ENCODE assay signal across 1 cellular context in genomic region chr14:23070262-23071129, GRCh38.
TF ChIP-seq lines count a peak whose summit lies in the region.

No MANE protein-coding gene starts in this region.

TF ChIP-seq in HEK293, 187 proteins besides CTCF, POLR2A, EP300 and RAD21 (continued from another document and continues in another):
- TF ChIP-seq ZNF398 (tag by site-specific recombination; IDR thresholded peaks at IDR 0.05) (peak; percentile 30; the same call in 1 of the 2 replicates), ZFHX2 (tag by site-specific recombination; conservative IDR thresholded peaks at IDR 0.05) (peak; percentile 54), ZNF501 (tag by site-specific recombination; IDR thresholded peaks at IDR 0.05) (no peak), ZNF18 (tag by site-specific recombination; IDR thresholded peaks at IDR 0.05) (no peak), REST (tag by site-specific recombination; IDR thresholded peaks at IDR 0.05) (no peak), HIC1 (tag by site-specific recombination; IDR thresholded peaks at IDR 0.05) (no peak), HOXA7 (CRISPR knock-in tag; IDR thresholded peaks at IDR 0.05; ENCODE audit: borderline replicate concordance) (no peak), ZBTB8A (tag by site-specific recombination; IDR thresholded peaks at IDR 0.05) (no peak), SALL2 (tag by site-specific recombination; IDR thresholded peaks at IDR 0.05; ENCODE audit: borderline replicate concordance) (no peak), KLF10 (tag by site-specific recombination; IDR thresholded peaks at IDR 0.05) (no peak), ZBTB44 (tag by site-specific recombination; IDR thresholded peaks at IDR 0.05) (no peak), ZSCAN16 (tag by site-specific recombination; IDR thresholded peaks at IDR 0.05) (no peak), ZBTB11 (tag by site-specific recombination; conservative IDR thresholded peaks at IDR 0.05; ENCODE audit: low read depth) (peak; percentile 71), REPIN1 (tag by site-specific recombination; IDR thresholded peaks at IDR 0.05; ENCODE audit: low read depth) (no peak), SCRT1 (tag by site-specific recombination; IDR thresholded peaks at IDR 0.05; ENCODE audit: borderline replicate concordance) (no peak), GLIS1 (tag by site-specific recombination; IDR thresholded peaks at IDR 0.05) (peak; percentile 64), ZNF624 (tag by site-specific recombination; IDR thresholded peaks at IDR 0.05) (no peak), PATZ1 (tag by site-specific recombination; IDR thresholded peaks at IDR 0.05) (peak; percentile 63), ZNF658 (tag by site-specific recombination; IDR thresholded peaks at IDR 0.05) (no peak), ZSCAN23 (tag by site-specific recombination; IDR thresholded peaks at IDR 0.05) (no peak), KLF1 (tag by site-specific recombination; IDR thresholded peaks at IDR 0.05) (peak; percentile 36; the same call in 1 of the 2 replicates), ZNF707 (tag by site-specific recombination; IDR thresholded peaks at IDR 0.05) (no peak), ZNF155 (tag by site-specific recombination; IDR thresholded peaks at IDR 0.05) (no peak), EGR2 (tag by site-specific recombination; IDR thresholded peaks at IDR 0.05; ENCODE audit: low read depth) (peak; percentile 71; the same call in 1 of the 2 replicates), ZNF558 (tag by site-specific recombination; IDR thresholded peaks at IDR 0.05) (no peak), PBX3 (CRISPR knock-in tag; IDR thresholded peaks at IDR 0.05) (no peak), ZNF449 (tag by site-specific recombination; IDR thresholded peaks at IDR 0.05) (no peak), ZBTB17 (tag by site-specific recombination; IDR thresholded peaks at IDR 0.05) (peak; percentile 71), ZFP69B (tag by site-specific recombination; IDR thresholded peaks at IDR 0.05) (no peak), ZNF335 (tag by site-specific recombination; conservative IDR thresholded peaks at IDR 0.05) (0 out of 2 replicates have a peak, but pooled peaks have one; percentile 26), ZNF202 (tag by site-specific recombination; IDR thresholded peaks at IDR 0.05; ENCODE audit: borderline replicate concordance) (no peak), ZNF645 (tag by site-specific recombination; IDR thresholded peaks at IDR 0.05) (no peak), ZNF174 (tag by site-specific recombination; IDR thresholded peaks at IDR 0.05) (no peak), ZEB2 (tag by site-specific recombination; IDR thresholded peaks at IDR 0.05) (no peak)
